ENCODE assay signal across 27 cellular contexts in the genomic region with DNA sequence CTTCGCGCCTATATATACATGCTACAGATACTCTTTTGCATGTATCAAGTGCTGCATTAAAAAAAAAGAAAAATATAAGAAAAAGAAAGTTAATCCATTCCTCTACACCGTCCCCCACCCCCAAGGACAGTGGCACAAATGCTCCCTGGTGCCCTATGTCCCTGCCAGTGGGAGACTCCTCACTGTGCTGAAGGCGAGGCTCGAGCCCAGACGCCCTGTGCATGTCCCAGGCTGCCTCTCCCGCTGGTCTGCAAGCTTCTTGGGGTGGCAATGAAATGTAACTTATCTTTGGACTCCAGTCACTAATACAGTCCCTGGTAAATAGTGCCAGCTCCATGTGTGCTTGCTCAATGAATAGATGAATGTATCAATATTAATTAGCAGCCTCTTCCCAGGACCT.
"Had no signal": no experiment of that assay in that cellular context is flagged by ENCODE, and none has a peak within 500 bp of the region (broad histone marks: within the 10 kb centered on the region; RNA-seq: fewer than 3 reads in every experiment).

No MANE protein-coding gene starts in this region.

- H3K27ac ChIP-seq: pancreas, psoas muscle, right lobe of liver, sigmoid colon, suprapubic skin, testis, tibial artery, transverse colon, upper lobe of right lung, uterus had no signal

- DNase-seq: naive thymus-derived CD4-positive, alpha-beta T cell; natural killer cell; nephron progenitor cell; occipital lobe; pancreas; posterior cingulate gyrus; psoas muscle; right cardiac atrium; right lobe of liver; sigmoid colon; small intestine; stimulated activated CD4-positive, alpha-beta T cell treated with anti-CD3 and anti-CD28 coated beads, Interleukin-12 subunit alpha, Interleukin-12 subunit beta, amount 100 ng/mL, for 4 hours; stimulated activated CD4-positive, alpha-beta T cell treated with anti-CD3 and anti-CD28 coated beads, Interleukin-1b, Interleukin-23, amount 100 ng/mL, for 48 hours; stimulated activated CD4-positive, alpha-beta T cell treated with anti-CD3 and anti-CD28 coated beads, Interleukin-4, amount 100 ng/mL, for 1 hour; stimulated activated CD4-positive, alpha-beta T cell treated with anti-CD3 and anti-CD28 coated beads, Interleukin-4, amount 100 ng/mL, for 4 hours; stimulated activated CD8-positive, alpha-beta memory T cell treated with anti-CD3 and anti-CD28 coated beads, Interleukin-4, amount 100 ng/mL, for 48 hours; stimulated activated naive CD4-positive, alpha-beta T cell; stimulated activated naive CD8-positive, alpha-beta T cell treated with anti-CD3 and anti-CD28 coated beads, Interleukin-15, amount 100 ng/mL, for 72 hours; stimulated activated naive CD8-positive, alpha-beta T cell treated with anti-CD3 and anti-CD28 coated beads, Interleukin-15, Interleukin-2, amounts not matched to agents 100 U/mL and 50 U/mL, for 24 hours; substantia nigra; testis; tibial artery; transverse colon; upper lobe of right lung; uterus had no signal

- H3K4me1 ChIP-seq: pancreas, psoas muscle, right lobe of liver, sigmoid colon, testis, upper lobe of right lung, uterus had no signal

- H3K4me3 ChIP-seq: pancreas, psoas muscle, right lobe of liver, sigmoid colon, suprapubic skin, testis, tibial artery, transverse colon, upper lobe of right lung, uterus had no signal

- H3K9me3 ChIP-seq: pancreas, psoas muscle, right lobe of liver, sigmoid colon, suprapubic skin, testis, tibial artery, transverse colon, upper lobe of right lung, uterus had no signal

- ATAC-seq: naive thymus-derived CD4-positive, alpha-beta T cell; natural killer cell; psoas muscle; right cardiac atrium; right lobe of liver; stimulated activated memory B cell treated with anti-CD40 and anti-IgM and Interleukin-4, amounts not matched to agents 10 μg/mL and 1 μg/mL and 100 μg/mL, for 72 hours; stimulated activated naive CD8-positive, alpha-beta T cell treated with anti-CD3 and anti-CD28 coated beads, Interleukin-15, Interleukin-2, amounts not matched to agents 100 U/mL and 50 U/mL, for 24 hours; upper lobe of right lung had no signal

- H3K27me3 ChIP-seq: pancreas, right lobe of liver, sigmoid colon, suprapubic skin, testis, tibial artery, transverse colon, upper lobe of right lung, uterus had no signal

- H3K36me3 ChIP-seq: pancreas, right lobe of liver, sigmoid colon, suprapubic skin, tibial artery, transverse colon, upper lobe of right lung, uterus had no signal
